Comparison of ENCODE assay signal across 14 cellular contexts in the genomic region with DNA sequence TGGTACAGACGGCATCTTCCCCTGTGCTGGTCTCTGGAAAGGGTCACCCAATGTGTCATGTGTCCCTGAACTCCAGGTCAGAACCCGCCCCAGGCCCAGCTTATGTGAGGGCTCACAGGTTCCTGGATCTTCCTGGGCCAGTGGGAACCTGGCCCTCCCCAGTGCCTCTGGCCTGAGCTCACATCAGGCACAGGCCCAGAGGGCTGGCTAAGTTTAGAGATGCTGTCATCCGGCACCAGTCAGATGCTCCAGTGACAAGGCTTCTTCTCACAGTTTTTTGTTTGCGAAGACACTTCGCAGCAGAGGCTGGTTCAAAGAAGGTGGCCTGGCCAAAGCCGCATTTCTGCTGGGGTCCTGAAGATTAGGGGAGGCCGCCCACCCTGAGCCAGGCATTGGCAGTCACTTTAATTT.
"Had no signal": no experiment of that assay in that cellular context is flagged by ENCODE, and none has a peak within 500 bp of the region (broad histone marks: within the 10 kb centered on the region; RNA-seq: fewer than 3 reads in every experiment).

No MANE protein-coding gene starts in this region.

- H3K36me3 ChIP-seq: adrenal gland, uterus had no signal

- H3K4me3 ChIP-seq: adrenal gland, coronary artery, lung, mucosa of descending colon, uterus had no signal

- H3K4me1 ChIP-seq: uterus had no signal

- H3K36me3 Mint-ChIP-seq: activated naive CD4-positive, alpha-beta T cell treated with anti-CD3 and anti-CD28 coated beads, Interleukin-2, amount 10 ng/mL, durations not matched to agents 7 days and 5 days had no signal

- ATAC-seq: mucosa of descending colon had no signal

- H3K27me3 ChIP-seq: adrenal gland, uterus had no signal

- DNase-seq: activated B cell treated with CpG ODN at 0.5 μM for 24 hours; activated naive CD4-positive, alpha-beta T cell treated with anti-CD3 and anti-CD28 coated beads, Interleukin-2, amount 10 ng/mL, durations not matched to agents 7 days and 5 days; central memory CD4-positive, alpha-beta T cell; effector CD8-positive, alpha-beta T cell; hypothalamus; mucosa of descending colon; stimulated activated CD4-positive, alpha-beta T cell treated with anti-CD3 and anti-CD28 coated beads, Interleukin-15, amount 100 ng/mL, for 24 hours; stimulated activated CD4-positive, alpha-beta T cell treated with anti-CD3 and anti-CD28 coated beads, Interleukin-4, amount 100 ng/mL, for 24 hours; T-helper 2 cell; uterus had no signal

- H3K9me3 Mint-ChIP-seq: activated naive CD4-positive, alpha-beta T cell treated with anti-CD3 and anti-CD28 coated beads, Interleukin-2, amount 10 ng/mL, durations not matched to agents 7 days and 5 days; nephron had no signal

- H3K9me3 ChIP-seq: adrenal gland, mucosa of descending colon had no signal

- H3K27ac ChIP-seq: adrenal gland, coronary artery, uterus had no signal

- H3K4me1 Mint-ChIP-seq: nephron had no signal

- H3K27ac Mint-ChIP-seq: activated B cell treated with CpG ODN at 0.5 μM for 24 hours; activated naive CD4-positive, alpha-beta T cell treated with anti-CD3 and anti-CD28 coated beads, Interleukin-2, amount 10 ng/mL, durations not matched to agents 7 days and 5 days; nephron had no signal

- H3K4me3 Mint-ChIP-seq: activated B cell treated with CpG ODN at 0.5 μM for 24 hours; activated naive CD4-positive, alpha-beta T cell treated with anti-CD3 and anti-CD28 coated beads, Interleukin-2, amount 10 ng/mL, durations not matched to agents 7 days and 5 days; nephron had no signal
